In the genomic region with DNA sequence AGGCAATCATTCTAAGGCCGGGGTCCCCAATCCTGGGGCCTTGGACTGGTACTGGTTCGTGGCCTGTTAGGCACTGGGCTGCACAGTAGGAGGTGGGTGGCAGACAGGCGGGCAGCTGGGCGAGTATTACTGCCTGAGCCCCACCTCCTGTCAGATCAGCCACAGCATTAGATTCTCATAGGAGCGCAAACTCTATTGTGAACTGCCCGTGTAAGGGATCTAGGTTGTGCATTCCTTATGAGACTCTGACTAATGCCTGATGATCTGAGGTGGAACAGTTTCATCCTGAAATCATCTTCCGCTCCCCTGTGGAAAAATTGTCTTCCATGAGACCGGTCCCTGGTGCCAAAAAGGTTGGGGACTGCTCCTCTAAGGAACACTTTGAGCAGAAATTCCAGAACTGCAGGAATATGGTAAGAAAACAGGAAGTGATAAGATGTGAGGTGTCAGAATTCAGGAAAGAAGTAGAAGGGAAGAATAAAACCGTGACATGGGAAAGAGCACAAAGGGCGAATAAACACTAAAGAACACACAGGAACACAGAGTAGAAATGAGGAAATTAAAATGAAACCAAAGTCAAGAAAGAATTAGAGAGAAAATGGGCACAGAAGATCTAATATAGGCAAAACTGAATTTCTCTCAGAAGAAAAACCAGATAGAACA, we compare ENCODE assay signal across 14 cellular contexts. TPM values are rescaled to one million over a fixed set of nuclear protein-coding genes. Genes with fewer than 3 reads are reported as not detected.
DNase-seq lines count a peak whose midpoint lies in the region; TF ChIP-seq lines count a peak whose summit lies in the region.
"Had no signal": no experiment of that assay in that cellular context is flagged by ENCODE, and none has a peak within 500 bp of the region (broad histone marks: within the 10 kb centered on the region; RNA-seq: fewer than 3 reads in every experiment).

No MANE protein-coding gene starts in this region.

- peaks cover 25% of the 10 kb centered on the region for H3K4me1 Mint-ChIP-seq in activated T-helper 2 cell treated with anti-CD3 and anti-CD28 coated beads, Interferon-gamma antibody, Interleukin-2, Interleukin-4, amounts not matched to agents 10 μg/mL and 5 μg/mL and 100 μg/mL, durations not matched to agents 14 hours and 24 hours and 36 hours (ENCODE audit: low read depth)
- no peaks in the 10 kb centered on the region for H3K4me1 Mint-ChIP-seq in glutamatergic neuron (ENCODE audit: low read depth, unreplicated experiment)

- H3F3A ChIP-seq in GM23248 (ENCODE audit: insufficient read depth): peaks cover 25% of the 10 kb centered on the region

- H3K36me3 ChIP-seq in GM23248 (ENCODE audit: low read depth): peaks cover 58% of the 10 kb centered on the region
- peaks cover 4 to 96% (median 15%) of the 10 kb centered on the region in 3 donors for H3K36me3 ChIP-seq in esophagus squamous epithelium
- no peaks in the 10 kb centered on the region for H3K36me3 ChIP-seq in prostate gland
- H3K36me3 ChIP-seq in BE2C: no peaks in the 10 kb centered on the region

- peak overlapping the region; percentile 33; the same call in 1 of the 2 replicates for H3K9ac ChIP-seq in GM23248

- H3K4me1 ChIP-seq in GM23248 (ENCODE audit: insufficient read depth) (peaks cover 22% of the 10 kb centered on the region), esophagus squamous epithelium (no peaks in the 10 kb centered on the region), prostate gland (replicated peaks) (peaks cover 3% of the 10 kb centered on the region), BE2C (no peaks in the 10 kb centered on the region)

- peak; percentile 16 for DNase-seq in A172 (ENCODE audit: low spot score)
- DNase-seq in GM23248: peak; percentile 49
- DNase-seq in activated T-helper 2 cell treated with anti-CD3 and anti-CD28 coated beads, Interferon-gamma antibody, Interleukin-2, Interleukin-4, amounts not matched to agents 10 μg/mL and 5 μg/mL and 100 μg/mL, durations not matched to agents 14 hours and 24 hours and 36 hours (ENCODE audit: low spot score): no peak
- no peak for DNase-seq in glutamatergic neuron
- DNase-seq in esophagus squamous epithelium (lab: John Stamatoyannopoulos, UW): no peak
- no peak for DNase-seq in DMS 273 (lab: John Stamatoyannopoulos, UW; ENCODE audit: unreplicated experiment)
- DNase-seq in prostate gland (ENCODE audit: low spot score): no peak
- DNase-seq in BE2C: no peak
- DNase-seq: hippocampal formation; Karpas-422; NCI-H510A; SHP77 treated with DMSO at 0.1 percent for 48 hours; stimulated activated CD4-positive, alpha-beta T cell treated with anti-CD3 and anti-CD28 coated beads, Interleukin-2, amount 100 ng/mL, for 24 hours had no signal

- H3K4me2 ChIP-seq in GM23248 (ENCODE audit: unreplicated experiment): peak overlapping the region; percentile 67

- H3K4me3 Mint-ChIP-seq in activated T-helper 2 cell treated with anti-CD3 and anti-CD28 coated beads, Interferon-gamma antibody, Interleukin-2, Interleukin-4, amounts not matched to agents 10 μg/mL and 5 μg/mL and 100 μg/mL, durations not matched to agents 14 hours and 24 hours and 36 hours (ENCODE audit: low read depth): no peak overlapping the region
- no peak overlapping the region for H3K4me3 Mint-ChIP-seq in glutamatergic neuron (ENCODE audit: unreplicated experiment)

- TF ChIP-seq POLR2A in esophagus squamous epithelium (IDR thresholded peaks at IDR 0.05): no peak
- TF ChIP-seq POLR2A in prostate gland (IDR thresholded peaks at IDR 0.05): no peak

- TF ChIP-seq CTCF in glutamatergic neuron (IDR thresholded peaks at IDR 0.05; ENCODE audit: partially characterized antibody, unreplicated experiment) (no peak), esophagus squamous epithelium (IDR thresholded peaks at IDR 0.05) (no peak), prostate gland (IDR thresholded peaks at IDR 0.05) (no peak), BE2C (IDR thresholded peaks at IDR 0.05; ENCODE audit: low read depth, low read length) (no peak)

- in situ Hi-C loops in GM23248 (cut with MboI): no loop called here

- intact Hi-C loops in activated T-helper 2 cell treated with anti-CD3 and anti-CD28 coated beads, Interferon-gamma antibody, Interleukin-2, Interleukin-4, amounts not matched to agents 10 μg/mL and 5 μg/mL and 100 μg/mL, durations not matched to agents 14 hours and 24 hours and 36 hours (cut with micrococcal nuclease): no loop called here
- intact Hi-C loops in esophagus squamous epithelium (cut with DNase I) (no loop called here), prostate gland (cut with DNase I) (no loop called here)

- no peaks in the 10 kb centered on the region for H3K9me3 ChIP-seq in GM23248 (ENCODE audit: low read depth)
- no peaks in the 10 kb centered on the region for H3K9me3 ChIP-seq in esophagus squamous epithelium
- H3K9me3 ChIP-seq in prostate gland: no peaks in the 10 kb centered on the region
- no peaks in the 10 kb centered on the region for H3K9me3 ChIP-seq in BE2C
- H3K9me3 ChIP-seq: thoracic aorta had no signal

- H3K27me3 ChIP-seq in GM23248 (replicated peaks; ENCODE audit: insufficient read depth) (no peaks in the 10 kb centered on the region), esophagus squamous epithelium (no peaks in the 10 kb centered on the region), prostate gland (replicated peaks; ENCODE audit: insufficient read depth) (no peaks in the 10 kb centered on the region), BE2C (no peaks in the 10 kb centered on the region)

- no peaks in the 10 kb centered on the region for H3K9me3 Mint-ChIP-seq in activated T-helper 2 cell treated with anti-CD3 and anti-CD28 coated beads, Interferon-gamma antibody, Interleukin-2, Interleukin-4, amounts not matched to agents 10 μg/mL and 5 μg/mL and 100 μg/mL, durations not matched to agents 14 hours and 24 hours and 36 hours
- H3K9me3 Mint-ChIP-seq in glutamatergic neuron (ENCODE audit: unreplicated experiment): no peaks in the 10 kb centered on the region

- peaks cover 50% of the 10 kb centered on the region for H3K36me3 Mint-ChIP-seq in activated T-helper 2 cell treated with anti-CD3 and anti-CD28 coated beads, Interferon-gamma antibody, Interleukin-2, Interleukin-4, amounts not matched to agents 10 μg/mL and 5 μg/mL and 100 μg/mL, durations not matched to agents 14 hours and 24 hours and 36 hours (ENCODE audit: low read depth)
- no peaks in the 10 kb centered on the region for H3K36me3 Mint-ChIP-seq in glutamatergic neuron (ENCODE audit: unreplicated experiment)

- peak overlapping the region; percentile 70 for H3K27ac Mint-ChIP-seq in activated T-helper 2 cell treated with anti-CD3 and anti-CD28 coated beads, Interferon-gamma antibody, Interleukin-2, Interleukin-4, amounts not matched to agents 10 μg/mL and 5 μg/mL and 100 μg/mL, durations not matched to agents 14 hours and 24 hours and 36 hours
- H3K27ac Mint-ChIP-seq in glutamatergic neuron (ENCODE audit: unreplicated experiment): peak overlapping the region; percentile 1

- 51 to 59% methylated on average over 10 of the region's 10 CpGs for WGBS in GM23248 (ENCODE audit: low coverage in 1 of 2, low lambda C conversion rate in 2 of 2, missing lambda C conversion rate in 2 of 2), 2 experiments
- 74 to 81% methylated on average over 8 to 10 of the region's 10 CpGs for WGBS in esophagus squamous epithelium, 2 donors
- 84% methylated on average over 10 of the region's 10 CpGs for WGBS in prostate gland

- H3K4me3 ChIP-seq in GM23248 (peak overlapping the region; percentile 28; the same call in 1 of the 2 replicates), esophagus squamous epithelium (no peak overlapping the region), prostate gland (no peak overlapping the region), BE2C (ENCODE audit: low read depth, low read length) (no peak overlapping the region)
- H3K4me3 ChIP-seq: thoracic aorta had no signal

- peaks cover 31% of the 10 kb centered on the region for H3K79me2 ChIP-seq in GM23248 (ENCODE audit: insufficient read depth)

- no peak overlapping the region for H2AFZ ChIP-seq in GM23248

- H3K27ac ChIP-seq in GM23248 (peak overlapping the region; percentile 69), esophagus squamous epithelium (no peak overlapping the region), prostate gland (peak overlapping the region in 1 of 2 donors; percentile 5)
- H3K27ac ChIP-seq: thoracic aorta had no signal

- no peaks in the 10 kb centered on the region for H3K27me3 Mint-ChIP-seq in activated T-helper 2 cell treated with anti-CD3 and anti-CD28 coated beads, Interferon-gamma antibody, Interleukin-2, Interleukin-4, amounts not matched to agents 10 μg/mL and 5 μg/mL and 100 μg/mL, durations not matched to agents 14 hours and 24 hours and 36 hours (ENCODE audit: low read depth)
- H3K27me3 Mint-ChIP-seq in glutamatergic neuron (ENCODE audit: unreplicated experiment): no peaks in the 10 kb centered on the region

- no peaks in the 10 kb centered on the region for H3K9me2 ChIP-seq in GM23248 (ENCODE audit: insufficient read depth)

- no peaks in the 10 kb centered on the region for H4K20me1 ChIP-seq in GM23248 (ENCODE audit: insufficient read depth)

RNA-seq across cellular contexts. Expression of a gene that starts 57.6 kb away (rescaled TPM):
- total RNA-seq in A172 (2014; rRNA removed; shearing (Covaris generic)): 132 and 156 TPM in 2 replicates
- total RNA-seq in GM23248 (2014; rRNA removed; shearing (Covaris generic)): 180 and 214 TPM in 2 replicates
- polyA plus RNA-seq in GM23248 (2016; fragmentation: Nextera tagmentation; extraction: Ambion mirVana): 191 and 197 TPM in 2 replicates
- total RNA-seq in activated T-helper 2 cell treated with anti-CD3 and anti-CD28 coated beads, Interferon-gamma antibody, Interleukin-2, Interleukin-4, amounts not matched to agents 10 μg/mL and 5 μg/mL and 100 μg/mL, durations not matched to agents 14 hours and 24 hours and 36 hours: 180 and 190 TPM in 2 replicates
- total RNA-seq in glutamatergic neuron (ENCODE audit: unreplicated experiment) (226 TPM), esophagus squamous epithelium (100 to 1,000 TPM in 3 of 4 donors, 10 to 100 TPM in 1; 95.1 to 317 (median 189) TPM), prostate gland (100 to 1,000 TPM; 165 to 251 TPM)
- 60.9 TPM for polyA plus RNA-seq in BE2C (2012; ENCODE audit: insufficient read depth, insufficient read length, low read depth)

Comparison
In these comparisons a context has a peak if more than half of its experiments do, and no peak if none do; other contexts are left out.
1. DNase-seq: peak in A172 (single experiment) and GM23248 (single experiment); none in activated T-helper 2 cell treated with anti-CD3 and anti-CD28 coated beads, Interferon-gamma antibody, Interleukin-2, Interleukin-4, amounts not matched to agents 10 μg/mL and 5 μg/mL and 100 μg/mL, durations not matched to agents 14 hours and 24 hours and 36 hours (single experiment), glutamatergic neuron (single experiment), esophagus squamous epithelium (single experiment), DMS 273 (single experiment), prostate gland (single experiment) and BE2C (single experiment).